In the genomic region with DNA sequence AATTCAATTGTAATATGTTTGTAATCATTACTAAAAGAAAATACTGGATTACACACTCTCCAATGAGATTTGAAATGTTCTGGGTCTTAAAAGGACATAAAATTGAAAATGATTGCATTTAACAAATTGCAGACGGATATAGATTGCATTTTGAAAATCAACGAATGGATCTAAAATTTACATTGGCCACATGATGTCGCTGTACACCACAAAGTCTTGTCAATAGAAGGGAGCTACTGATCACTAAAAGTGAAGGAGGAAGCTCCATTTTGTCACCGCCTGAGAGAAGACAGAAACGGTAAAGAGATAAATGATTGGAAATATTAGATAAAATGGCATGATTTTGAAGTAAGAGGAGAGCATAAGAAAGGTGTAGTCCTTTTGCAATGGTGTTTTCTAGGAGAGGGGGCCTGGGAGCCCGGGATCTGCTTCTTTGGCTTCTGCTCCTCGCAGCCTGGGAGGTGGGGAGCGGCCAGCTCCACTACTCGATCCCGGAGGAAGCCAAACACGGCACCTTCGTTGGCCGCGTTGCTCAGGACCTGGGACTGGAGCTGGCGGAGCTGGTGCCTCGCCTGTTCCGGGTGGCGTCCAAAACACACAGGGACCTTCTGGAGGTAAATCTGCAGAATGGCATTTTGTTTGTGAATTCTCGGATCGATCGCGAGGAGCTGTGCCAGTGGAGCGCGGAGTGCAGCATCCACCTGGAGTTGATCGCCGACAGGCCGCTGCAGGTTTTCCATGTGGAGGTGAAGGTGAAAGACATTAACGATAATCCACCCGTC, we compare ENCODE assay signal across 13 cellular contexts. TPM values are rescaled to one million over a fixed set of nuclear protein-coding genes. Genes with fewer than 3 reads are reported as not detected.
A peak's percentile ranks its signal among the peaks of the same experiment; 100 is the strongest.
DNase-seq lines count a peak whose midpoint lies in the region; ATAC-seq, FAIRE-seq and TF ChIP-seq lines count a peak whose summit lies in the region.
"Had no signal": no experiment of that assay in that cellular context is flagged by ENCODE, and none has a peak within 500 bp of the region (broad histone marks: within the 10 kb centered on the region; RNA-seq: fewer than 3 reads in every experiment).

A gene (plus strand): TSS at position 236 of the 782 bp plus-strand sequence.

- H3K4me3 Mint-ChIP-seq in H9, result no peak within 1 kb of the TSS; a peak in 1 of 5 replicates
- H3K4me3 Mint-ChIP-seq in activated T-helper 2 cell treated with anti-CD3 and anti-CD28 coated beads, Interferon-gamma antibody, Interleukin-2, Interleukin-4, amounts not matched to agents 10 μg/mL and 5 μg/mL and 100 μg/mL, durations not matched to agents 14 hours and 24 hours and 36 hours (ENCODE audit: low read depth), result no peak within 1 kb of the TSS

- H3K79me2 ChIP-seq in H9 (ENCODE audit: insufficient read depth, low read length), result no peaks in the 10 kb centered on the region

- FAIRE-seq in A549 (lab: Jason Lieb, UNC) (peak; percentile 85), kidney (lab: Jason Lieb, UNC) (no peak)

- CTCF ChIA-PET in A549 (lab: Yijun Ruan, JAX), result interaction anchor here (0.6 to 2.1 kb wide), 6 partner anchors 9 to 255 kb away, joined by 3 to 9 read pairs (median 4); a partner anchor contains a TSS

- H4K20me1 ChIP-seq in H9 (ENCODE audit: control insufficient read depth, insufficient read depth, insufficient read length), result no peaks in the 10 kb centered on the region

- peak; percentile 29 to 46 for DNase-seq in A549 (ENCODE audit: low read depth in 1 of 2, low spot score in 1 of 2)
- no peak for DNase-seq in H9
- DNase-seq in NCI-H748 treated with DMSO at 0.1 percent for 48 hours (lab: John Stamatoyannopoulos, UW), result peak; percentile 66
- no peak for DNase-seq in dorsolateral prefrontal cortex
- DNase-seq in NCI-H2107 (lab: John Stamatoyannopoulos, UW), result no peak
- no peak for DNase-seq in activated T-helper 2 cell treated with anti-CD3 and anti-CD28 coated beads, Interferon-gamma antibody, Interleukin-2, Interleukin-4, amounts not matched to agents 10 μg/mL and 5 μg/mL and 100 μg/mL, durations not matched to agents 14 hours and 24 hours and 36 hours (ENCODE audit: low spot score)
- DNase-seq in kidney, result no peak
- DNase-seq: activated gamma-delta T cell treated with Interleukin-2 at 50 U/mL for 16 hours, gastrocnemius medialis had no signal

- H3K9me3 ChIP-seq in A549 (peaks cover 48% of the 10 kb centered on the region), H9 (ENCODE audit: control insufficient read depth, low read depth, low read length) (peaks cover 9% of the 10 kb centered on the region), kidney (ENCODE audit: control insufficient read depth in 1 of 2, low read length in 2 of 2) (peaks cover 27 to 52% of the 10 kb centered on the region in 2 donors)

- 25% methylated on average over 29 of the region's 29 CpGs for WGBS in A549 (ENCODE audit: missing lambda C conversion rate)
- WGBS in H9 (ENCODE audit: extremely low coverage, insufficient read length, low lambda C conversion rate), result no CpG with 5 or more reads among the region's 29 CpGs

- H3K4me1 Mint-ChIP-seq in H9, result peaks cover 0 to 2% of the 10 kb centered on the region in 2 experiments; a peak in 1 of 4 replicates
- no peaks in the 10 kb centered on the region for H3K4me1 Mint-ChIP-seq in activated T-helper 2 cell treated with anti-CD3 and anti-CD28 coated beads, Interferon-gamma antibody, Interleukin-2, Interleukin-4, amounts not matched to agents 10 μg/mL and 5 μg/mL and 100 μg/mL, durations not matched to agents 14 hours and 24 hours and 36 hours (ENCODE audit: low read depth)
- H3K4me1 Mint-ChIP-seq: CD14-positive monocyte had no signal

- H4K91ac ChIP-seq in H9 (ENCODE audit: insufficient read length, low read depth, low read length), result no peak within 1 kb of the TSS

- no peak within 1 kb of the TSS for H2BK5ac ChIP-seq in H9 (ENCODE audit: insufficient read length, low read length)

- H3K36me3 ChIP-seq in kidney (ENCODE audit: control insufficient read depth in 1 of 2, insufficient read depth in 2 of 2, low read length in 2 of 2), result no peaks in the 10 kb centered on the region
- H3K36me3 ChIP-seq: gastrocnemius medialis had no signal

- TF ChIP-seq EP300 in A549 (IDR thresholded peaks at IDR 0.05), result no peak

- H2BK15ac ChIP-seq in H9 (ENCODE audit: low read depth, low read length), result no peak within 1 kb of the TSS

- H3K56ac ChIP-seq in H9 (ENCODE audit: insufficient read length, low read depth, low read length), result no peak within 1 kb of the TSS

- H3K4me2 ChIP-seq in A549 (peak within 1 kb of the TSS; percentile 44; the same call in 2 of the 3 replicates), H9 (ENCODE audit: insufficient read depth, insufficient read length, low read length) (no peak within 1 kb of the TSS)

- no peak within 1 kb of the TSS for H3K23ac ChIP-seq in H9 (ENCODE audit: insufficient read length, low read depth, low read length)

- H2AFZ ChIP-seq in H9 (ENCODE audit: low read length), result no peak within 1 kb of the TSS

- H3K4me1 ChIP-seq in A549 (no peaks in the 10 kb centered on the region), H9 (ENCODE audit: insufficient read depth, low read length) (no peaks in the 10 kb centered on the region), kidney (ENCODE audit: control insufficient read depth in 1 of 2, insufficient read depth in 1 of 2, low read depth in 1 of 2, low read length in 2 of 2) (no peaks in the 10 kb centered on the region)
- H3K4me1 ChIP-seq: gastrocnemius medialis had no signal

- H3K36me3 Mint-ChIP-seq in H9 (ENCODE audit: insufficient read depth in 1 of 3, low read depth in 3 of 3), result peaks cover 11 to 19% (median 18%) of the 10 kb centered on the region in 3 experiments
- no peaks in the 10 kb centered on the region for H3K36me3 Mint-ChIP-seq in activated T-helper 2 cell treated with anti-CD3 and anti-CD28 coated beads, Interferon-gamma antibody, Interleukin-2, Interleukin-4, amounts not matched to agents 10 μg/mL and 5 μg/mL and 100 μg/mL, durations not matched to agents 14 hours and 24 hours and 36 hours (ENCODE audit: low read depth)

- intact Hi-C loops in dorsolateral prefrontal cortex (cut with DNase I) (no loop called here), kidney (cut with DNase I) (no loop called here)
- intact Hi-C loops in activated T-helper 2 cell treated with anti-CD3 and anti-CD28 coated beads, Interferon-gamma antibody, Interleukin-2, Interleukin-4, amounts not matched to agents 10 μg/mL and 5 μg/mL and 100 μg/mL, durations not matched to agents 14 hours and 24 hours and 36 hours (cut with micrococcal nuclease), result no loop called here

- H2AK5ac ChIP-seq in H9 (ENCODE audit: insufficient read length, low read length), result no peak within 1 kb of the TSS

- no peaks in the 10 kb centered on the region for H3K27me3 ChIP-seq in H9 (ENCODE audit: insufficient read depth, low read length)
- peaks cover 0 to 53% (median 0%) of the 10 kb centered on the region in 45 donors for H3K27me3 ChIP-seq in dorsolateral prefrontal cortex

- H3K9ac ChIP-seq in H9 (ENCODE audit: extremely low read depth, insufficient read length, low read length) (no peak within 1 kb of the TSS), kidney (ENCODE audit: low read length in 2 of 2) (no peak within 1 kb of the TSS)

- H2BK120ac ChIP-seq in H9 (ENCODE audit: low read depth, low read length, poor library complexity, severe bottlenecking), result no peak within 1 kb of the TSS

- no peak within 1 kb of the TSS for H4K5ac ChIP-seq in H9 (ENCODE audit: insufficient read length, low read depth, low read length)

- H3K4me3 ChIP-seq in A549 (no peak within 1 kb of the TSS), dorsolateral prefrontal cortex (peak within 1 kb of the TSS in 38 of 59 donors; percentile 3 to 56 (median 36)), kidney (ENCODE audit: low read length in 2 of 2) (no peak within 1 kb of the TSS)

- POLR2A ChIA-PET in A549 (lab: Yijun Ruan, JAX), result no interaction called here

- H3T11ph ChIP-seq in H9 (ENCODE audit: low read length), result no peak within 1 kb of the TSS

- no peak within 1 kb of the TSS for H4K8ac ChIP-seq in H9 (replicated peaks; ENCODE audit: insufficient read length, low read depth, low read length)

- no peak within 1 kb of the TSS for H3K4ac ChIP-seq in H9 (ENCODE audit: low read depth, low read length)

- peak in 1 of 2 experiments; percentile 56; a peak in 2 of 6 replicates for ATAC-seq in A549
- no peak for ATAC-seq in GM21515 (IDR thresholded peaks at IDR 0.05; ENCODE audit: unreplicated experiment)
- ATAC-seq: activated CD4-positive, CD25-positive, alpha-beta regulatory T cell treated with anti-CD3 and anti-CD28 coated beads, Interleukin-2, amount 50 U/mL, for 24 hours; gastrocnemius medialis had no signal

- no peak within 1 kb of the TSS for H2BK12ac ChIP-seq in H9 (ENCODE audit: insufficient read length, low read depth, low read length)

- peaks cover 74 to 76% of the 10 kb centered on the region in 2 experiments for H3K9me3 Mint-ChIP-seq in H9
- H3K9me3 Mint-ChIP-seq in activated T-helper 2 cell treated with anti-CD3 and anti-CD28 coated beads, Interferon-gamma antibody, Interleukin-2, Interleukin-4, amounts not matched to agents 10 μg/mL and 5 μg/mL and 100 μg/mL, durations not matched to agents 14 hours and 24 hours and 36 hours, result peaks cover 43% of the 10 kb centered on the region

- TF ChIP-seq RAD21 in A549 (conservative IDR thresholded peaks at IDR 0.05 in 1 of 2, IDR thresholded peaks at IDR 0.05 in 1 of 2), result peak in 1 of 2 experiments; percentile 29; a peak in 2 of 5 replicates

- H3K27ac ChIP-seq in A549 (no peak within 1 kb of the TSS), H9 (ENCODE audit: insufficient read length, low read depth, low read length) (no peak within 1 kb of the TSS), dorsolateral prefrontal cortex (no peak within 1 kb of the TSS), kidney (ENCODE audit: low read depth in 2 of 2, low read length in 2 of 2) (no peak within 1 kb of the TSS)
- H3K27ac ChIP-seq: gastrocnemius medialis had no signal

- H3K27ac Mint-ChIP-seq in H9, result no peak within 1 kb of the TSS
- no peak within 1 kb of the TSS for H3K27ac Mint-ChIP-seq in activated T-helper 2 cell treated with anti-CD3 and anti-CD28 coated beads, Interferon-gamma antibody, Interleukin-2, Interleukin-4, amounts not matched to agents 10 μg/mL and 5 μg/mL and 100 μg/mL, durations not matched to agents 14 hours and 24 hours and 36 hours

- H2BK20ac ChIP-seq in H9 (ENCODE audit: low read depth, low read length, poor library complexity, severe bottlenecking), result no peak within 1 kb of the TSS

- TF ChIP-seq CTCF in A549 (IDR thresholded peaks at IDR 0.05) (peak; percentile 23; the same call in 2 of the 3 replicates), H9 (conservative IDR thresholded peaks at IDR 0.05) (peak; percentile 64), dorsolateral prefrontal cortex (IDR thresholded peaks at IDR 0.05 in 54 of 56, conservative IDR thresholded peaks at IDR 0.05 in 2 of 56; ENCODE audit: low read depth in 1 of 56, partially characterized antibody in 56 of 56) (peak in 37 of 56 donors; percentile 12 to 66 (median 33)), kidney (IDR thresholded peaks at IDR 0.05; ENCODE audit: borderline replicate concordance, extremely low read depth, insufficient read depth) (no peak)

- H3K14ac ChIP-seq in H9 (ENCODE audit: insufficient read depth, low read length), result no peak within 1 kb of the TSS

- TF ChIP-seq POLR2A in A549 (IDR thresholded peaks at IDR 0.05; ENCODE audit: low read length), result no peak

- no peaks in the 10 kb centered on the region for H3K27me3 Mint-ChIP-seq in H9 (ENCODE audit: low read depth)
- no peaks in the 10 kb centered on the region for H3K27me3 Mint-ChIP-seq in activated T-helper 2 cell treated with anti-CD3 and anti-CD28 coated beads, Interferon-gamma antibody, Interleukin-2, Interleukin-4, amounts not matched to agents 10 μg/mL and 5 μg/mL and 100 μg/mL, durations not matched to agents 14 hours and 24 hours and 36 hours (ENCODE audit: low read depth)

- no peaks in the 10 kb centered on the region for H3K79me1 ChIP-seq in H9 (ENCODE audit: insufficient read depth, low read depth, low read length, poor library complexity, severe bottlenecking)

- no peak within 1 kb of the TSS for H3K18ac ChIP-seq in H9 (ENCODE audit: insufficient read length, low read depth, low read length)

- H3K23me2 ChIP-seq in H9 (ENCODE audit: insufficient read length, low read depth, low read length, poor library complexity, severe bottlenecking), result no peaks in the 10 kb centered on the region

RNA-seq across cellular contexts. Expression of the gene that starts here (rescaled TPM):
- 0.37 and 0.52 TPM in 2 replicates for polyA plus RNA-seq in A549 (2011; rRNA removed)
- 0.05 and 0.14 TPM in 2 replicates for polyA plus RNA-seq in A549 (2012; cell fraction: cytosol; rRNA removed)
- 0.31 and 0.36 TPM in 2 replicates for polyA plus RNA-seq in A549 (2012; cell fraction: nucleus; rRNA removed)
- polyA plus RNA-seq in A549 (2017; fragmentation: RNase III; extraction: RNeasy Plus Mini Kit Qiagen cat#74134 plus additional on column Dnase treatment), result 0.12 to 0.18 TPM (median 0.13 TPM) in 3 replicates
- 0.05 and 0.29 TPM in 2 replicates for polyA minus RNA-seq in A549 (2011; rRNA and poly(A)+ RNA removed)
- 0.44 and 0.61 TPM in 2 replicates for total RNA-seq in H9 (2021)
- total RNA-seq in dorsolateral prefrontal cortex, result 1 to 10 TPM in 106 of 120 experiments, under 1 TPM in 14; 0.38 to 3.9 (median 1.7) TPM
- 0.07 TPM in 1 of 2 replicates, not detected in the other for total RNA-seq in activated T-helper 2 cell treated with anti-CD3 and anti-CD28 coated beads, Interferon-gamma antibody, Interleukin-2, Interleukin-4, amounts not matched to agents 10 μg/mL and 5 μg/mL and 100 μg/mL, durations not matched to agents 14 hours and 24 hours and 36 hours
- total RNA-seq in kidney, result 0.13 TPM
- not detected for polyA plus RNA-seq in kidney (ENCODE audit: insufficient read depth, low read depth, low replicate concordance)
- total RNA-seq: gastrocnemius medialis, mesenteric fat pad had no signal
- polyA plus RNA-seq: CD14-positive monocyte had no signal

Comparison
In these comparisons a context has a peak if more than half of its experiments do, and no peak if none do; other contexts are left out.
1. Peak in DNase-seq and H3K4me2 ChIP-seq in A549; RNA of the gene not detected or under 1 TPM.
2. H3K4me3 ChIP-seq: peak in dorsolateral prefrontal cortex (38 of 59); none in A549 (single experiment) and kidney (0 of 2).